Comparison of ENCODE assay signal across 1 cellular context in genomic region chr11:100706179-100706578, GRCh38.
TF ChIP-seq lines count a peak whose summit lies in the region.

No MANE protein-coding gene starts in this region.

TF ChIP-seq in GM12878, 131 proteins besides CTCF, POLR2A, EP300 and RAD21 (continued from another document):
- TF ChIP-seq IRF5 (IDR thresholded peaks at IDR 0.05; ENCODE audit: borderline replicate concordance) (no peak), TAF1 (IDR thresholded peaks at IDR 0.05; ENCODE audit: borderline replicate concordance, low read depth, low read length) (no peak), ASH2L (IDR thresholded peaks at IDR 0.05; ENCODE audit: borderline replicate concordance, low read depth) (no peak), MTA3 (IDR thresholded peaks at IDR 0.05; ENCODE audit: borderline replicate concordance, low read length) (no peak), BMI1 (IDR thresholded peaks at IDR 0.05; ENCODE audit: borderline replicate concordance) (no peak), NR2C2 (IDR thresholded peaks at IDR 0.05; ENCODE audit: borderline replicate concordance, control insufficient read depth, insufficient read length, low read depth) (no peak), RFX5 (IDR thresholded peaks at IDR 0.05; ENCODE audit: low read depth, low read length) (no peak)
TF ChIP-seq in GM12878: peak in this region for 3.
